In genomic region chr3:117955196-117955595, GRCh38 we compare ENCODE assay signal across 25 cellular contexts.
DNase-seq lines count a peak whose midpoint lies in the region; ATAC-seq and TF ChIP-seq lines count a peak whose summit lies in the region.
"Had no signal": no experiment of that assay in that cellular context is flagged by ENCODE, and none has a peak within 500 bp of the region (broad histone marks: within the 10 kb centered on the region; RNA-seq: fewer than 3 reads in every experiment).

No MANE protein-coding gene starts in this region.

- peaks cover 10 to 20% of the 10 kb centered on the region in 2 donors for H3K9me3 Mint-ChIP-seq in activated naive CD4-positive, alpha-beta T cell treated with anti-CD3 and anti-CD28 coated beads, Interleukin-2, amount 50 U/mL, for 72 hours
- H3K9me3 Mint-ChIP-seq: activated CD4-positive, alpha-beta T cell treated with anti-CD3 and anti-CD28 coated beads, Interleukin-2, amount 10 ng/mL, durations not matched to agents 24 days and 14 days; dendritic cell treated with granulocyte-macrophage colony-stimulating factor and Interleukin-4, amounts not matched to agents 40 ng/mL and 50 ng/mL, for 4 days; nephron had no signal

- no peak overlapping the region for H3K27ac ChIP-seq in AG04450 (ENCODE audit: low read depth, low read length)
- H3K27ac ChIP-seq: ovary, right atrium auricular region, vagina, WERI-Rb-1 had no signal

- no peaks in the 10 kb centered on the region for H3K9me3 ChIP-seq in AG04450 (ENCODE audit: control insufficient read depth, insufficient read depth, low read length)
- H3K9me3 ChIP-seq: ovary, right atrium auricular region, SK-N-SH, vagina had no signal

- TF ChIP-seq CTCF in AG04450 (IDR thresholded peaks at IDR 0.05; ENCODE audit: low read depth, low read length) (no peak), lower leg skin (IDR thresholded peaks at IDR 0.05) (no peak)

- no peak for TF ChIP-seq POLR2A in lower leg skin (IDR thresholded peaks at IDR 0.05)

- POLR2A ChIA-PET in AG04450 (lab: Yijun Ruan, JAX) = no interaction called here

- no peak overlapping the region for H3K4me3 ChIP-seq in AG04450 (ENCODE audit: low read depth, low read length)
- H3K4me3 ChIP-seq in lower leg skin (ENCODE audit: low read depth, poor library complexity, severe bottlenecking) = no peak overlapping the region
- H3K4me3 ChIP-seq: ovary, right atrium auricular region, vagina had no signal

- CTCF ChIA-PET in AG04450 (lab: Charles Lee) = interaction anchor here (1.8 kb wide), 1 partner anchor 42 kb away, joined by 6 read pairs; no protein-coding TSS in a partner anchor

- intact Hi-C loops in lower leg skin (cut with DNase I; ENCODE audit: low total_unique reads) = no loop called here

- no peaks in the 10 kb centered on the region for H3K36me3 Mint-ChIP-seq in activated naive CD4-positive, alpha-beta T cell treated with anti-CD3 and anti-CD28 coated beads, Interleukin-2, amount 50 U/mL, for 72 hours
- H3K36me3 Mint-ChIP-seq: CD14-positive monocyte; stimulated activated naive B cell treated with anti-CD40 and anti-IgM and Interleukin-4, amounts not matched to agents 10 μg/mL and 1 μg/mL and 100 μg/mL, for 72 hours had no signal

- ATAC-seq in GM18868 (IDR thresholded peaks at IDR 0.05; ENCODE audit: unreplicated experiment) = no peak
- no peak for ATAC-seq in activated naive CD4-positive, alpha-beta T cell treated with anti-CD3 and anti-CD28 coated beads, Interleukin-2, amount 50 U/mL, for 72 hours
- ATAC-seq: stimulated activated naive B cell treated with anti-CD40 and anti-IgM and Interleukin-4, amounts not matched to agents 10 μg/mL and 1 μg/mL and 100 μg/mL, for 72 hours had no signal

- DNase-seq in AG04450 (ENCODE audit: low read depth, low spot score) (peak; percentile 16), EL (peak; percentile 4), NCI-H345 (lab: John Stamatoyannopoulos, UW) (peak; percentile 12), dedifferentiated amniotic fluid mesenchymal stem cell (ENCODE audit: extremely low spot score) (peak; percentile 41), lower leg skin (ENCODE audit: low spot score in 2 of 2) (no peak), NCI-H1694 (lab: John Stamatoyannopoulos, UW) (no peak)
- DNase-seq in activated naive CD4-positive, alpha-beta T cell treated with anti-CD3 and anti-CD28 coated beads, Interleukin-2, amount 50 U/mL, for 72 hours (ENCODE audit: low spot score in 2 of 2) = no peak
- DNase-seq: activated CD4-positive, alpha-beta T cell treated with anti-CD3 and anti-CD28 coated beads, Interleukin-2, amount 10 ng/mL, durations not matched to agents 24 days and 14 days; activated naive CD4-positive, alpha-beta T cell treated with anti-CD3 and anti-CD28 coated beads for 36 hours; activated T-cell treated with anti-CD3 and anti-CD28 coated beads, Interleukin-2, amount 50 U/mL, for 48 hours; amygdala; islet precursor cell; NCI-H1436 treated with DMSO at 0.1 percent for 48 hours; ovary; SK-N-SH; stimulated activated CD4-positive, alpha-beta T cell treated with anti-CD3 and anti-CD28 coated beads, Interleukin-4, amount 100 ng/mL, for 1 hour; stimulated activated naive B cell treated with anti-CD40 and anti-IgM and Interleukin-4, amounts not matched to agents 10 μg/mL and 1 μg/mL and 100 μg/mL, for 72 hours; WERI-Rb-1 had no signal

- H3K27ac Mint-ChIP-seq in activated naive CD4-positive, alpha-beta T cell treated with anti-CD3 and anti-CD28 coated beads, Interleukin-2, amount 50 U/mL, for 72 hours = no peak overlapping the region
- H3K27ac Mint-ChIP-seq: activated CD4-positive, alpha-beta T cell treated with anti-CD3 and anti-CD28 coated beads, Interleukin-2, amount 10 ng/mL, durations not matched to agents 24 days and 14 days; activated naive CD4-positive, alpha-beta T cell treated with anti-CD3 and anti-CD28 coated beads for 36 hours; dendritic cell treated with granulocyte-macrophage colony-stimulating factor and Interleukin-4, amounts not matched to agents 40 ng/mL and 50 ng/mL, for 4 days; nephron; stimulated activated naive B cell treated with anti-CD40 and anti-IgM and Interleukin-4, amounts not matched to agents 10 μg/mL and 1 μg/mL and 100 μg/mL, for 72 hours; T-helper 2 cell treated with Interferon-gamma antibody and Interleukin-4, amounts not matched to agents 5 μg/mL and 100 μg/mL, for 36 hours had no signal

- no peaks in the 10 kb centered on the region for H3K27me3 ChIP-seq in AG04450 (ENCODE audit: control insufficient read depth, insufficient read depth, low read length)
- H3K27me3 ChIP-seq: ovary, right atrium auricular region, vagina had no signal

Comparison
In these comparisons a context has a peak if more than half of its experiments do, and no peak if none do; other contexts are left out.
1. DNase-seq: peak in AG04450 (single experiment), EL (single experiment), NCI-H345 (single experiment) and dedifferentiated amniotic fluid mesenchymal stem cell (single experiment); none in lower leg skin (0 of 2), NCI-H1694 (single experiment) and activated naive CD4-positive, alpha-beta T cell treated with anti-CD3 and anti-CD28 coated beads, Interleukin-2, amount 50 U/mL, for 72 hours (0 of 2).